Comparison of ENCODE assay signal across 27 cellular contexts in the genomic region with DNA sequence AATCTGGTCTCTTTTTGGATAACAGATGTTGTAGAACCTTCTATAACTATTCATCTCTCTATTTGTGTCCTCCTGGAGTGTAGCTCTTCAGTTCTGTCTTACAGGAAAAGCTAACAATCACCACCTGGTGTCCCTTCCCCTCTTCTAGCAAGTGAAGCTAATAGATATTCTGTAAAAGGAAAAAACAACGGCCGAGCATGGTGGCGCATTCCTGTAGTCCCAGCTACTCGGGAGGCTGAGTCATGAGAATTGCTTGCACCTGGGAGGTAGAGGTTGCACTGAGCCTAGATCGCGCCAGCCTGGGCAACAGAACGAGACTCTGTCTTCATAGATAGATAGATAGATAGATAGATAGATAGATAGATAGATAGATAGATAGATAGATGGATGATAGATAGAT.
"Had no signal": no experiment of that assay in that cellular context is flagged by ENCODE, and none has a peak within 500 bp of the region (broad histone marks: within the 10 kb centered on the region; RNA-seq: fewer than 3 reads in every experiment).

No MANE protein-coding gene starts in this region.

- H3K36me3 ChIP-seq: gastrocnemius medialis, heart right ventricle, lower lobe of right lung, neural progenitor cell, prostate gland, right atrium auricular region, stomach, thyroid gland had no signal

- H3K27me3 Mint-ChIP-seq: natural killer cell treated with Interleukin-12 subunit alpha and Interleukin-12 subunit beta and Interleukin-15 and Interleukin-18, amount 100 ng/mL, for 72 hours; type B pancreatic cell had no signal

- H3K36me3 Mint-ChIP-seq: naive B cell; natural killer cell treated with Interleukin-12 subunit alpha and Interleukin-12 subunit beta and Interleukin-15 and Interleukin-18, amount 100 ng/mL, for 72 hours; neural progenitor cell; stimulated activated effector memory CD8-positive, alpha-beta T cell treated with anti-CD3 and anti-CD28 coated beads, Interleukin-12 subunit alpha, Interleukin-12 subunit beta, amount 100 ng/mL, for 72 hours had no signal

- H3K4me1 Mint-ChIP-seq: naive B cell; stimulated activated effector memory CD8-positive, alpha-beta T cell treated with anti-CD3 and anti-CD28 coated beads, Interleukin-12 subunit alpha, Interleukin-12 subunit beta, amount 100 ng/mL, for 72 hours had no signal

- H3K9me3 Mint-ChIP-seq: neural progenitor cell, type B pancreatic cell had no signal

- H3K4me3 Mint-ChIP-seq: naive B cell; natural killer cell treated with Interleukin-12 subunit alpha and Interleukin-12 subunit beta and Interleukin-15 and Interleukin-18, amount 100 ng/mL, for 72 hours; neural progenitor cell; stimulated activated effector memory CD8-positive, alpha-beta T cell treated with anti-CD3 and anti-CD28 coated beads, Interleukin-12 subunit alpha, Interleukin-12 subunit beta, amount 100 ng/mL, for 72 hours; type B pancreatic cell had no signal

- H3K4me3 ChIP-seq: gastrocnemius medialis, heart right ventricle, lower lobe of right lung, mucosa of descending colon, neural progenitor cell, prostate gland, right atrium auricular region, smooth muscle cell, stomach, thyroid gland had no signal

- H3K27me3 ChIP-seq: gastrocnemius medialis, heart right ventricle, neural progenitor cell, right atrium auricular region, stomach, thyroid gland had no signal

- H3K27ac Mint-ChIP-seq: naive B cell; natural killer cell treated with Interleukin-12 subunit alpha and Interleukin-12 subunit beta and Interleukin-15 and Interleukin-18, amount 100 ng/mL, for 72 hours; neural progenitor cell; stimulated activated effector memory CD8-positive, alpha-beta T cell treated with anti-CD3 and anti-CD28 coated beads, Interleukin-12 subunit alpha, Interleukin-12 subunit beta, amount 100 ng/mL, for 72 hours; type B pancreatic cell had no signal

- ATAC-seq: esophagus mucosa; gastrocnemius medialis; heart right ventricle; left ventricle myocardium superior; natural killer cell treated with Interleukin-12 subunit alpha and Interleukin-12 subunit beta and Interleukin-15 and Interleukin-18, amount 100 ng/mL, for 72 hours; sciatic nerve; stimulated activated effector memory CD8-positive, alpha-beta T cell treated with anti-CD3 and anti-CD28 coated beads, Interleukin-12 subunit alpha, Interleukin-12 subunit beta, amount 100 ng/mL, for 72 hours had no signal

- H3K27ac ChIP-seq: epithelial cell of prostate, gastrocnemius medialis, heart right ventricle, lower lobe of right lung, neural progenitor cell, prostate gland, right atrium auricular region, stomach, thyroid gland had no signal

- DNase-seq: cerebellar nuclear complex; cortex of kidney; foreskin fibroblast; gastrocnemius medialis; glutamatergic neuron; heart right ventricle; hypothalamus; left ventricle myocardium superior; lower lobe of right lung; mucosa of descending colon; naive B cell; nucleus accumbens; stimulated activated CD4-positive, alpha-beta T cell treated with anti-CD3 and anti-CD28 coated beads, Interleukin-2, amount 100 ng/mL, for 24 hours; stimulated activated CD4-positive, alpha-beta T cell treated with anti-CD3 and anti-CD28 coated beads, Interleukin-4, amount 100 ng/mL, for 24 hours; stimulated activated naive CD4-positive, alpha-beta T cell treated with Interleukin-2 at 50 U/mL for 16 hours; stomach; thyroid gland had no signal
